Comparison of ENCODE assay signal across 25 cellular contexts in the genomic region with DNA sequence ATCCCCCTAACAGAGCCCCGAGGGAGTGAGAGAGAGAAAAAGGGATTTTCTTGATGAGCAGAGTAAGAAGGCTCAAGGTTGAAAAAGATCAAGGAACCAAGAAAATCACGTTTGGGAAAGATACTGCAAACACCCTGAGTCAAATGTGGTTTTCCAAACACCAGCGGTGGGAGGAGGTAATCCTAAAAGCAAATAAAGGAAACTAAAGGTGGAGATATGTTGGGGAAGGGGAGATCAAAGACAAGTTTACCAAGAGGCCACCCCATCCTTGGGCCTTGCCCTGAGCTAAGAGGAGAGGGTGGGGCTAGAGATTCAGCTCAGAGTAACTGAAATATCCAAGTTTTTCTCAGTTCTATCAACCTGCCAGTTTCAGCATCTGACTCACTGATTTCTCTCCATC.
"Had no signal": no experiment of that assay in that cellular context is flagged by ENCODE, and none has a peak within 500 bp of the region (broad histone marks: within the 10 kb centered on the region; RNA-seq: fewer than 3 reads in every experiment).

No MANE protein-coding gene starts in this region.

- H3K4me3 ChIP-seq: colonic mucosa, esophagus squamous epithelium, gastrocnemius medialis, heart right ventricle, left lung, lower lobe of right lung had no signal

- H3K9me3 ChIP-seq: colonic mucosa, esophagus squamous epithelium, gastrocnemius medialis, heart right ventricle, left lung, lower lobe of right lung had no signal

- DNase-seq: colonic mucosa; cortex of kidney; effector CD8-positive, alpha-beta T cell; effector memory CD8-positive, alpha-beta T cell; endodermal cell; erythroblast; esophagus squamous epithelium; foreskin fibroblast; foreskin melanocyte; gastrocnemius medialis; glutamatergic neuron; head of caudate nucleus; heart right ventricle; hypothalamus; left cardiac atrium; left lung; left ventricle myocardium superior; lower lobe of right lung; mesenchymal stem cell; midbrain had no signal

- H3K4me1 ChIP-seq: colonic mucosa, esophagus squamous epithelium, gastrocnemius medialis, heart right ventricle, left lung, lower lobe of right lung had no signal

- H3K36me3 ChIP-seq: colonic mucosa, esophagus squamous epithelium, gastrocnemius medialis, heart right ventricle, left lung, lower lobe of right lung had no signal

- FAIRE-seq: endometrium, islet of Langerhans, keratinocyte had no signal

- ATAC-seq: effector memory CD8-positive, alpha-beta T cell; esophagus mucosa; gastrocnemius medialis; heart right ventricle; left cardiac atrium; left lung; left ventricle myocardium superior; lower lobe of right lung had no signal

- H3K27me3 ChIP-seq: colonic mucosa, gastrocnemius medialis, left lung had no signal

- H3K27ac ChIP-seq: colonic mucosa, epithelial cell of prostate, esophagus squamous epithelium, gastrocnemius medialis, heart right ventricle, left lung, lower lobe of right lung had no signal
